1 cellular context compared by ENCODE assay signal in genomic region chr2:174729797-174730529, GRCh38.
A peak's percentile ranks its signal among the peaks of the same experiment; 100 is the strongest.
TF ChIP-seq lines count a peak whose summit lies in the region.

No MANE protein-coding gene starts in this region.

TF ChIP-seq in GM23338, 12 proteins besides CTCF, POLR2A, EP300 and RAD21 (continued from another document):
- TF ChIP-seq, protein P1, sequence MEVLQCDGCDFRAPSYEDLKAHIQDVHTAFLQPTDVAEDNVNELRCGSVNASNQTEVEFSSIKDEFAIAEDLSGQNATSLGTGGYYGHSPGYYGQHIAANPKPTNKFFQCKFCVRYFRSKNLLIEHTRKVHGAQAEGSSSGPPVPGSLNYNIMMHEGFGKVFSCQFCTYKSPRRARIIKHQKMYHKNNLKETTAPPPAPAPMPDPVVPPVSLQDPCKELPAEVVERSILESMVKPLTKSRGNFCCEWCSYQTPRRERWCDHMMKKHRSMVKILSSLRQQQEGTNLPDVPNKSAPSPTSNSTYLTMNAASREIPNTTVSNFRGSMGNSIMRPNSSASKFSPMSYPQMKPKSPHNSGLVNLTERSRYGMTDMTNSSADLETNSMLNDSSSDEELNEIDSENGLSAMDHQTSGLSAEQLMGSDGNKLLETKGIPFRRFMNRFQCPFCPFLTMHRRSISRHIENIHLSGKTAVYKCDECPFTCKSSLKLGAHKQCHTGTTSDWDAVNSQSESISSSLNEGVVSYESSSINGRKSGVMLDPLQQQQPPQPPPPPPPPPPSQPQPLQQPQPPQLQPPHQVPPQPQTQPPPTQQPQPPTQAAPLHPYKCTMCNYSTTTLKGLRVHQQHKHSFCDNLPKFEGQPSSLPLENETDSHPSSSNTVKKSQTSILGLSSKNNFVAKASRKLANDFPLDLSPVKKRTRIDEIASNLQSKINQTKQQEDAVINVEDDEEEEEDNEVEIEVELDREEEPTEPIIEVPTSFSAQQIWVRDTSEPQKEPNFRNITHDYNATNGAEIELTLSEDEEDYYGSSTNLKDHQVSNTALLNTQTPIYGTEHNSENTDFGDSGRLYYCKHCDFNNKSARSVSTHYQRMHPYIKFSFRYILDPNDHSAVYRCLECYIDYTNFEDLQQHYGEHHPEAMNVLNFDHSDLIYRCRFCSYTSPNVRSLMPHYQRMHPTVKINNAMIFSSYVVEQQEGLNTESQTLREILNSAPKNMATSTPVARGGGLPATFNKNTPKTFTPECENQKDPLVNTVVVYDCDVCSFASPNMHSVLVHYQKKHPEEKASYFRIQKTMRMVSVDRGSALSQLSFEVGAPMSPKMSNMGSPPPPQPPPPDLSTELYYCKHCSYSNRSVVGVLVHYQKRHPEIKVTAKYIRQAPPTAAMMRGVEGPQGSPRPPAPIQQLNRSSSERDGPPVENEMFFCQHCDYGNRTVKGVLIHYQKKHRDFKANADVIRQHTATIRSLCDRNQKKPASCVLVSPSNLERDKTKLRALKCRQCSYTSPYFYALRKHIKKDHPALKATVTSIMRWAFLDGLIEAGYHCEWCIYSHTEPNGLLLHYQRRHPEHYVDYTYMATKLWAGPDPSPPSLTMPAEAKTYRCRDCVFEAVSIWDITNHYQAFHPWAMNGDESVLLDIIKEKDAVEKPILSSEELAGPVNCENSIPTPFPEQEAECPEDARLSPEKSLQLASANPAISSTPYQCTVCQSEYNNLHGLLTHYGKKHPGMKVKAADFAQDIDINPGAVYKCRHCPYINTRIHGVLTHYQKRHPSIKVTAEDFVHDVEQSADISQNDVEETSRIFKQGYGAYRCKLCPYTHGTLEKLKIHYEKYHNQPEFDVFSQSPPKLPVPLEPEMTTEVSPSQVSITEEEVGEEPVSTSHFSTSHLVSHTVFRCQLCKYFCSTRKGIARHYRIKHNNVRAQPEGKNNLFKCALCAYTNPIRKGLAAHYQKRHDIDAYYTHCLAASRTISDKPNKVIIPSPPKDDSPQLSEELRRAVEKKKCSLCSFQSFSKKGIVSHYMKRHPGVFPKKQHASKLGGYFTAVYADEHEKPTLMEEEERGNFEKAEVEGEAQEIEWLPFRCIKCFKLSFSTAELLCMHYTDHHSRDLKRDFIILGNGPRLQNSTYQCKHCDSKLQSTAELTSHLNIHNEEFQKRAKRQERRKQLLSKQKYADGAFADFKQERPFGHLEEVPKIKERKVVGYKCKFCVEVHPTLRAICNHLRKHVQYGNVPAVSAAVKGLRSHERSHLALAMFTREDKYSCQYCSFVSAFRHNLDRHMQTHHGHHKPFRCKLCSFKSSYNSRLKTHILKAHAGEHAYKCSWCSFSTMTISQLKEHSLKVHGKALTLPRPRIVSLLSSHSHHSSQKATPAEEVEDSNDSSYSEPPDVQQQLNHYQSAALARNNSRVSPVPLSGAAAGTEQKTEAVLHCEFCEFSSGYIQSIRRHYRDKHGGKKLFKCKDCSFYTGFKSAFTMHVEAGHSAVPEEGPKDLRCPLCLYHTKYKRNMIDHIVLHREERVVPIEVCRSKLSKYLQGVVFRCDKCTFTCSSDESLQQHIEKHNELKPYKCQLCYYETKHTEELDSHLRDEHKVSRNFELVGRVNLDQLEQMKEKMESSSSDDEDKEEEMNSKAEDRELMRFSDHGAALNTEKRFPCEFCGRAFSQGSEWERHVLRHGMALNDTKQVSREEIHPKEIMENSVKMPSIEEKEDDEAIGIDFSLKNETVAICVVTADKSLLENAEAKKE (CRISPR knock-in tag; IDR thresholded peaks at IDR 0.05) = 0 out of 2 replicates have a peak, but pooled peaks have one; percentile 41
